Comparison of ENCODE assay signal across 8 cellular contexts in genomic region chr21:39518055-39518844, GRCh38.
DNase-seq lines count a peak whose midpoint lies in the region; ATAC-seq and TF ChIP-seq lines count a peak whose summit lies in the region.

No MANE protein-coding gene starts in this region.

- H3K4me3 ChIP-seq in AG04449 (ENCODE audit: low read depth, low read length): no peak overlapping the region

- H3K4me1 Mint-ChIP-seq in endothelial cell (ENCODE audit: unreplicated experiment): no peaks in the 10 kb centered on the region

- CTCF ChIA-PET in AG04449 (lab: Yijun Ruan, JAX): interaction anchor here (0.7 to 17.7 kb wide), 26 partner anchors 10 to 276 kb away, joined by 3 to 482 read pairs (median 4); no protein-coding TSS in a partner anchor

- H3K4me3 Mint-ChIP-seq in endothelial cell (ENCODE audit: unreplicated experiment): no peak overlapping the region

- peak; percentile 68 for ATAC-seq in GM18505 (IDR thresholded peaks at IDR 0.05; ENCODE audit: unreplicated experiment)
- peak; percentile 42 for ATAC-seq in HG03469 (IDR thresholded peaks at IDR 0.05; ENCODE audit: unreplicated experiment)

- POLR2A ChIA-PET in AG04449 (lab: Yijun Ruan, JAX): no interaction called here

- no peaks in the 10 kb centered on the region for H3K36me3 Mint-ChIP-seq in endothelial cell (ENCODE audit: low read depth, unreplicated experiment)

- DNase-seq in AG04449 (ENCODE audit: low read depth, low spot score): no peak
- peak; percentile 88 for DNase-seq in NCI-H69 (lab: John Stamatoyannopoulos, UW)
- DNase-seq in activated CD4-positive, alpha-beta T cell treated with anti-CD3 and anti-CD28 coated beads, Interleukin-2, amount 50 U/mL, for 48 hours: peak; percentile 23 to 40
- DNase-seq in endothelial cell (ENCODE audit: low spot score): peak; percentile 64
- peak; percentile 46 for DNase-seq in middle frontal gyrus (ENCODE audit: extremely low spot score, low spot score)
- peak; percentile 11 for DNase-seq in stromal cell of bone marrow (ENCODE audit: low read depth)

- H3K27ac Mint-ChIP-seq in endothelial cell (ENCODE audit: unreplicated experiment): no peak overlapping the region

- peaks cover 1% of the 10 kb centered on the region for H3K27me3 Mint-ChIP-seq in endothelial cell (ENCODE audit: unreplicated experiment)

- H3K9me3 Mint-ChIP-seq in endothelial cell (ENCODE audit: unreplicated experiment): no peaks in the 10 kb centered on the region

- TF ChIP-seq CTCF in AG04449 (IDR thresholded peaks at IDR 0.05; ENCODE audit: insufficient read depth, low read length, missing control alignments) (peak; percentile 72), endothelial cell (IDR thresholded peaks at IDR 0.05; ENCODE audit: unreplicated experiment) (peak; percentile 93)

- TF ChIP-seq POLR2A in GM18505 (IDR thresholded peaks at IDR 0.05; ENCODE audit: borderline replicate concordance, extremely low read depth, insufficient read depth, insufficient read length): no peak
